Comparison of ENCODE assay signal across 27 cellular contexts in the genomic region with DNA sequence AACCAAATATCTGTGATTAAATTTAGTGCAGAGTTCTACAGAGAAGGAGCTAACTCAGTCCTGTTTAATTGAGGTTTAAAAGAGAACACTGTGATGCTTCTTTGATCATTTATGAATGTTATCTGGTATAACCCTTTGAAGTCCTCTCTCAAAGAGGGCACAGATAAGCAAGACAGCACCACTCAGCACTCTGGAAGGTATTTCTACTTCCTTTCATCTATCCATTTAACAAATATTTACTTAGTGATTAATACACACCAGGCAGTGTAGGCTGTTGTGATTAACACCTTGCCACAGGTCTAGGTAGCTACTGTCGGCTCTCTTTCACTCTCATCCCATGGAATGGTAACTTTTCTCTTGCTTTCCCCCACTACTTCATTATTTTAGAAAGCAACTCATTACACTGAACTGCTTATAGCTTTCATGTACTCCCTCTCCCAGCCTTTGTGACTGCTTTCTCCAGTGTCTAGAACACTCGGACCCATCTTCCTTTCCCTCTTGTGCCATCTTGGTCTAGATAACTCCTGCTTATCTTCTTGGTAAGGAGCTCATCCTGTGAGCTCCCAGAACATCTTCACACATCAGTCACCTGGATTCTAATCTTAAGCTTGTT. TPM values are rescaled to one million over a fixed set of nuclear protein-coding genes. Genes with fewer than 3 reads are reported as not detected.
DNase-seq lines count a peak whose midpoint lies in the region; ATAC-seq, FAIRE-seq and TF ChIP-seq lines count a peak whose summit lies in the region.
"Had no signal": no experiment of that assay in that cellular context is flagged by ENCODE, and none has a peak within 500 bp of the region (broad histone marks: within the 10 kb centered on the region; RNA-seq: fewer than 3 reads in every experiment).

No MANE protein-coding gene starts in this region.

- H3K4me1 ChIP-seq in Caco-2 (peaks cover 43% of the 10 kb centered on the region), HepG2 (ENCODE audit: insufficient read depth, low read length) (peaks cover 46% of the 10 kb centered on the region)
- H3K4me1 ChIP-seq: heart right ventricle, Peyer's patch, SJSA1, uterus had no signal

- no peaks in the 10 kb centered on the region for H3K79me2 ChIP-seq in HepG2 (ENCODE audit: insufficient read depth, low read length)

- H2AFZ ChIP-seq in HepG2 (ENCODE audit: low read length) = no peak overlapping the region
- H2AFZ ChIP-seq: GM23338 had no signal

- ATAC-seq in WTC11 (no peak), HepG2 (peak; percentile 99), GM19035 (IDR thresholded peaks at IDR 0.05; ENCODE audit: unreplicated experiment) (no peak)
- ATAC-seq: GM23338; stimulated activated effector memory CD8-positive, alpha-beta T cell treated with anti-CD3 and anti-CD28 coated beads, Interleukin-12 subunit alpha, Interleukin-12 subunit beta, amount 100 ng/mL, for 72 hours had no signal

- H3K27ac ChIP-seq in HepG2 (ENCODE audit: extremely low read length, insufficient read depth, low read length) = peak overlapping the region; percentile 83
- H3K27ac ChIP-seq: heart right ventricle, Peyer's patch, SJSA1, uterus had no signal

- peaks cover 2% of the 10 kb centered on the region; the same call in 1 of the 2 replicates for H3K36me3 ChIP-seq in Caco-2 (ENCODE audit: control insufficient read depth, insufficient read depth, low read length)
- peaks cover 20 to 46% of the 10 kb centered on the region in 2 experiments for H3K36me3 ChIP-seq in HepG2 (replicated peaks in 1 of 2; ENCODE audit: control insufficient read depth in 1 of 2, insufficient read depth in 2 of 2, low read length in 2 of 2)
- H3K36me3 ChIP-seq: heart right ventricle, Peyer's patch, SJSA1, uterus had no signal

- H3K36me3 Mint-ChIP-seq in Caco-2 (ENCODE audit: insufficient read depth, unreplicated experiment) = peaks cover 92% of the 10 kb centered on the region
- peaks cover 69% of the 10 kb centered on the region for H3K36me3 Mint-ChIP-seq in WTC11
- H3K36me3 Mint-ChIP-seq: activated naive CD8-positive, alpha-beta T cell treated with anti-CD3 and anti-CD28 coated beads, Interleukin-2, amount 10 ng/mL, durations not matched to agents 7 days and 5 days; CD14-positive monocyte; naive B cell; stimulated activated effector memory CD8-positive, alpha-beta T cell treated with anti-CD3 and anti-CD28 coated beads, Interleukin-12 subunit alpha, Interleukin-12 subunit beta, amount 100 ng/mL, for 72 hours had no signal

- TF ChIP-seq EP300 in HepG2 (IDR thresholded peaks at IDR 0.05; ENCODE audit: low read depth in 2 of 2, low read length in 2 of 2) = peak; percentile 90 to 98; a peak in 3 of 4 replicates
- peak; percentile 96 for TF ChIP-seq EP300 in HepG2 (CRISPR knock-in tag; IDR thresholded peaks at IDR 0.05; ENCODE audit: borderline replicate concordance)

- BruUV-seq in Caco-2 (replicated peaks; lab: Mats Ljungman, UMichigan) (TSS peak; percentile 96), HepG2 (replicated peaks; lab: Mats Ljungman, UMichigan) (TSS peak; percentile 24)

- H3K9ac ChIP-seq in HepG2 (ENCODE audit: insufficient read depth, low read depth, low read length) = peak overlapping the region; percentile 48

- CTCF ChIA-PET in Caco-2 (lab: Charles Lee) (interaction anchor here (0.5 to 1.6 kb wide), 3 partner anchors 9 to 76 kb away, joined by 3 to 7 read pairs (median 4); no protein-coding TSS in a partner anchor), WTC11 (lab: Charles Lee) (interaction anchor here (1.1 kb wide), 1 partner anchor 76 kb away, joined by 3 read pairs; no protein-coding TSS in a partner anchor), HepG2 (lab: Yijun Ruan, JAX; ENCODE audit: low intra/inter-chr PET ratio, low total read pairs) (no interaction called here)

- H3K9me3 ChIP-seq in Caco-2 = no peaks in the 10 kb centered on the region
- H3K9me3 ChIP-seq in HepG2 (ENCODE audit: low read length) = no peaks in the 10 kb centered on the region
- H3K9me3 ChIP-seq: heart right ventricle, Peyer's patch, SJSA1, uterus had no signal

- TF ChIP-seq CTCF in Caco-2 (IDR thresholded peaks at IDR 0.05; ENCODE audit: insufficient read depth in 1 of 2, low read depth in 1 of 2, low read length in 1 of 2, severe bottlenecking in 1 of 2, unreplicated experiment in 1 of 2) (no peak), WTC11 (IDR thresholded peaks at IDR 0.05) (no peak), HepG2 (CRISPR knock-in tag; IDR thresholded peaks at IDR 0.05) (no peak)

- POLR2A ChIA-PET in Caco-2 (lab: Charles Lee) = interaction anchor here (0.6 to 1.6 kb wide), 5 partner anchors 49 to 127 kb away, joined by 3 to 6 read pairs (median 4); no protein-coding TSS in a partner anchor
- POLR2A ChIA-PET in WTC11 (lab: Charles Lee) = no interaction called here
- POLR2A ChIA-PET in HepG2 (lab: Yijun Ruan, JAX) = interaction anchor here (0.8 to 2.8 kb wide), 18 partner anchors 13 to 198 kb away, joined by 3 to 32 read pairs (median 6); partner anchors contain the start of genes GLDC and KDM4C

- TF ChIP-seq POLR2A in HepG2 (IDR thresholded peaks at IDR 0.05; ENCODE audit: insufficient read depth in 1 of 2, low read depth in 2 of 2, low read length in 2 of 2) = no peak

- H3K4me3 ChIP-seq in Caco-2 (ENCODE audit: low read depth, low read length) (no peak overlapping the region), HepG2 (replicated peaks in 1 of 3; ENCODE audit: insufficient read depth in 1 of 3, low read depth in 2 of 3, low read length in 3 of 3) (no peak overlapping the region; a peak in 1 of 6 replicates)
- H3K4me3 ChIP-seq: GM23338, heart right ventricle, Peyer's patch, SJSA1, uterus had no signal

- TF ChIP-seq RAD21 in HepG2 (CRISPR knock-in tag; IDR thresholded peaks at IDR 0.05) = no peak

- H3K4me3 Mint-ChIP-seq in Caco-2 (ENCODE audit: unreplicated experiment) = peak overlapping the region; percentile 30
- H3K4me3 Mint-ChIP-seq in WTC11 = no peak overlapping the region
- H3K4me3 Mint-ChIP-seq: activated CD4-positive, alpha-beta memory T cell treated with anti-CD3 and anti-CD28 coated beads, Interleukin-2, amount 10 ng/mL, durations not matched to agents 7 days and 5 days; activated naive CD8-positive, alpha-beta T cell treated with anti-CD3 and anti-CD28 coated beads, Interleukin-2, amount 10 ng/mL, durations not matched to agents 7 days and 5 days; CD14-positive monocyte; GM23338; stimulated activated effector memory CD8-positive, alpha-beta T cell treated with anti-CD3 and anti-CD28 coated beads, Interleukin-12 subunit alpha, Interleukin-12 subunit beta, amount 100 ng/mL, for 72 hours had no signal

- peaks cover 44% of the 10 kb centered on the region for H3K4me1 Mint-ChIP-seq in Caco-2 (ENCODE audit: low read depth, unreplicated experiment)
- H3K4me1 Mint-ChIP-seq in WTC11 = no peaks in the 10 kb centered on the region
- H3K4me1 Mint-ChIP-seq: activated CD4-positive, alpha-beta memory T cell treated with anti-CD3 and anti-CD28 coated beads, Interleukin-2, amount 10 ng/mL, durations not matched to agents 7 days and 5 days; activated naive CD8-positive, alpha-beta T cell treated with anti-CD3 and anti-CD28 coated beads, Interleukin-2, amount 10 ng/mL, durations not matched to agents 7 days and 5 days; GM23338; stimulated activated effector memory CD8-positive, alpha-beta T cell treated with anti-CD3 and anti-CD28 coated beads, Interleukin-12 subunit alpha, Interleukin-12 subunit beta, amount 100 ng/mL, for 72 hours had no signal

- H3K27me3 ChIP-seq in Caco-2 (replicated peaks; ENCODE audit: control insufficient read depth, insufficient read depth, low read length) = no peaks in the 10 kb centered on the region
- no peaks in the 10 kb centered on the region for H3K27me3 ChIP-seq in HepG2 (ENCODE audit: control insufficient read depth in 1 of 2, insufficient read depth in 2 of 2, low read length in 2 of 2)
- H3K27me3 ChIP-seq: Peyer's patch, SJSA1, uterus had no signal

- 4% methylated on average over 2 of the region's 2 CpGs for WGBS in HepG2 (ENCODE audit: low lambda C conversion rate)

- H3K27ac Mint-ChIP-seq in Caco-2 (ENCODE audit: unreplicated experiment) = peak overlapping the region; percentile 71
- H3K27ac Mint-ChIP-seq in WTC11 = no peak overlapping the region
- H3K27ac Mint-ChIP-seq: activated CD4-positive, alpha-beta memory T cell treated with anti-CD3 and anti-CD28 coated beads, Interleukin-2, amount 10 ng/mL, durations not matched to agents 7 days and 5 days; activated naive CD8-positive, alpha-beta T cell treated with anti-CD3 and anti-CD28 coated beads, Interleukin-2, amount 10 ng/mL, durations not matched to agents 7 days and 5 days; GM23338; stimulated activated effector memory CD8-positive, alpha-beta T cell treated with anti-CD3 and anti-CD28 coated beads, Interleukin-12 subunit alpha, Interleukin-12 subunit beta, amount 100 ng/mL, for 72 hours had no signal

- in situ Hi-C loops in HepG2 (cut with HindIII; ENCODE audit: extremely low pct_ligation_motif_present, low pct_unique_long_range_greater_than_20kb) = no loop called here
- in situ Hi-C loops in KBM-7 (cut with MboI; ENCODE audit: low pct_unique_long_range_greater_than_20kb, low sequenced_read_pairs) = no loop called here

- DNase-seq in Caco-2 (peak; percentile 72 to 75), NCI-H146 treated with DMSO at 0.1 percent for 48 hours (lab: John Stamatoyannopoulos, UW; ENCODE audit: unreplicated experiment) (peak; percentile 93), WTC11 (ENCODE audit: low spot score) (no peak), HepG2 (ENCODE audit: low spot score) (peak; percentile 98), NCI-H1930 (lab: John Stamatoyannopoulos, UW) (no peak), KBM-7 (no peak), Kasumi-1 (lab: John Stamatoyannopoulos, UW) (no peak)
- DNase-seq: activated CD4-positive, alpha-beta memory T cell treated with anti-CD3 and anti-CD28 coated beads, Interleukin-2, amount 10 ng/mL, durations not matched to agents 7 days and 5 days; activated CD4-positive, CD25-positive, alpha-beta regulatory T cell treated with anti-CD3 and anti-CD28 coated beads, Interleukin-2, amount 50 U/mL, for 72 hours; activated effector memory CD4-positive, alpha-beta T cell treated with Interleukin-2 at 50 U/mL for 16 hours; activated naive CD8-positive, alpha-beta T cell treated with anti-CD3 and anti-CD28 coated beads, Interleukin-2, amount 10 ng/mL, durations not matched to agents 7 days and 5 days; heart right ventricle; naive B cell; NCI-H1092; NCI-H2029; NCI-H345; NK-92 treated with Interleukin-12 subunit alpha and Interleukin-12 subunit beta, amount 100 ng/mL, for 24 hours; Peyer's patch; T-helper 1 cell; uterus had no signal

- H4K20me1 ChIP-seq in HepG2 (ENCODE audit: insufficient read depth, low read length) = no peaks in the 10 kb centered on the region

- FAIRE-seq in HepG2 (lab: Jason Lieb, UNC) = peak; percentile 92
- FAIRE-seq: astrocyte, TTC549 had no signal

- no peaks in the 10 kb centered on the region for H3K27me3 Mint-ChIP-seq in Caco-2 (ENCODE audit: insufficient read depth, unreplicated experiment)
- H3K27me3 Mint-ChIP-seq in WTC11 (ENCODE audit: low read depth) = no peaks in the 10 kb centered on the region
- H3K27me3 Mint-ChIP-seq: activated CD4-positive, alpha-beta memory T cell treated with anti-CD3 and anti-CD28 coated beads, Interleukin-2, amount 10 ng/mL, durations not matched to agents 7 days and 5 days; naive B cell had no signal

- peak overlapping the region; percentile 59 for H3K4me2 ChIP-seq in HepG2 (ENCODE audit: low read depth, low read length)
- H3K4me2 ChIP-seq: GM23338 had no signal

- intact Hi-C loops in Caco-2 (cut with micrococcal nuclease; ENCODE audit: unreplicated experiment) = no loop called here
- intact Hi-C loops in HepG2 (cut with micrococcal nuclease; ENCODE audit: unreplicated experiment) = loop anchor here (1.0 to 5.0 kb wide), 3 partner anchors 41 to 74 kb away; partner anchors contain the start of gene GLDC

- H3K9me3 Mint-ChIP-seq in Caco-2 (ENCODE audit: unreplicated experiment) (no peaks in the 10 kb centered on the region), WTC11 (no peaks in the 10 kb centered on the region)
- H3K9me3 Mint-ChIP-seq: activated CD4-positive, alpha-beta memory T cell treated with anti-CD3 and anti-CD28 coated beads, Interleukin-2, amount 10 ng/mL, durations not matched to agents 7 days and 5 days; activated naive CD8-positive, alpha-beta T cell treated with anti-CD3 and anti-CD28 coated beads, Interleukin-2, amount 10 ng/mL, durations not matched to agents 7 days and 5 days; CD14-positive monocyte; GM23338; naive B cell; stimulated activated effector memory CD8-positive, alpha-beta T cell treated with anti-CD3 and anti-CD28 coated beads, Interleukin-12 subunit alpha, Interleukin-12 subunit beta, amount 100 ng/mL, for 72 hours had no signal

RNA-seq across cellular contexts. Expression of gene GLDC, which starts 54.7 kb away (rescaled TPM):
- total RNA-seq in Caco-2 (2022) = 276 and 320 TPM in 2 replicates
- total RNA-seq in WTC11 (2021) = 136 to 153 TPM (median 145 TPM) in 3 replicates
- 51.0 and 115 TPM in 2 replicates for total RNA-seq in HepG2 (2016; rRNA removed; fragmentation: Illumina TruSeq; extraction: Trizol)
- total RNA-seq in HepG2 (2016; cell fraction: cytosol; rRNA removed; fragmentation: Illumina TruSeq; extraction: Trizol; ENCODE audit: low read depth) = 10.0 and 16.1 TPM in 2 replicates
- total RNA-seq in HepG2 (2016; cell fraction: insoluble cytoplasmic fraction; rRNA removed; fragmentation: Illumina TruSeq; extraction: Trizol) = 51.9 and 113 TPM in 2 replicates
- 20.3 and 21.3 TPM in 2 replicates for total RNA-seq in HepG2 (2016; cell fraction: membrane; rRNA removed; fragmentation: Illumina TruSeq; extraction: Trizol)
- total RNA-seq in HepG2 (2016; cell fraction: nucleus; rRNA removed; fragmentation: Illumina TruSeq; extraction: Trizol) = 88.2 and 101 TPM in 2 replicates
- 46.9 and 59.3 TPM in 2 replicates for polyA plus RNA-seq in HepG2 (2011; rRNA removed)
- 35.5 and 38.1 TPM in 2 replicates for polyA plus RNA-seq in HepG2 (2011; cell fraction: cytosol; rRNA removed)
- 46.0 and 54.8 TPM in 2 replicates for polyA plus RNA-seq in HepG2 (2011; cell fraction: nucleus; rRNA removed)
- polyA plus RNA-seq in HepG2 (2012) = 26.9 and 61.1 TPM in 2 replicates
- 5.1 and 6.2 TPM in 2 replicates for polyA plus RNA-seq in HepG2 (2016; cell fraction: cytosol; fragmentation: Illumina TruSeq; extraction: Trizol; ENCODE audit: low read depth)
- polyA plus RNA-seq in HepG2 (2016; cell fraction: insoluble cytoplasmic fraction; fragmentation: Illumina TruSeq; extraction: Trizol; ENCODE audit: low read depth) = 54.2 and 57.8 TPM in 2 replicates
- polyA plus RNA-seq in HepG2 (2016; cell fraction: membrane; fragmentation: Illumina TruSeq; extraction: Trizol; ENCODE audit: low read depth) = 13.5 and 14.1 TPM in 2 replicates
- polyA plus RNA-seq in HepG2 (2016; cell fraction: nucleus; fragmentation: Illumina TruSeq; extraction: Trizol; ENCODE audit: insufficient read depth, low read depth) = 124 and 127 TPM in 2 replicates
- 1.3 and 104 TPM in 2 replicates for polyA minus RNA-seq in HepG2 (2011; rRNA and poly(A)+ RNA removed; ENCODE audit: low replicate concordance)
- polyA minus RNA-seq in HepG2 (2011; cell fraction: cytosol; rRNA and poly(A)+ RNA removed) = 27.9 and 47.7 TPM in 2 replicates
- polyA minus RNA-seq in HepG2 (2011; cell fraction: nucleus; rRNA and poly(A)+ RNA removed) = 57.6 and 74.4 TPM in 2 replicates
- total RNA-seq: activated naive CD8-positive, alpha-beta T cell treated with anti-CD3 and anti-CD28 coated beads, Interleukin-2, amount 10 ng/mL, durations not matched to agents 7 days and 5 days; heart right ventricle had no signal
- polyA plus RNA-seq: CD14-positive monocyte had no signal

Comparison
In these comparisons a context has a peak if more than half of its experiments do, and no peak if none do; other contexts are left out.
1. DNase-seq: peak in Caco-2 (2 of 2), NCI-H146 treated with DMSO at 0.1 percent for 48 hours (single experiment) and HepG2 (single experiment); none in WTC11 (single experiment), NCI-H1930 (0 of 2), KBM-7 (single experiment) and Kasumi-1 (0 of 2).